1 cellular context compared by ENCODE assay signal in genomic region chr11:90222459-90223247, GRCh38.
TF ChIP-seq lines count a peak whose summit lies in the region.

Gene CHORDC1, minus strand, starts transcription at chr11:90223049. Its CDS starts 95 bp downstream, at chr11:90222954.

TF ChIP-seq in H1, 55 proteins besides CTCF, POLR2A, EP300 and RAD21 (continued from another document):
- no peak for TF ChIP-seq JUN (IDR thresholded peaks at IDR 0.05; ENCODE audit: low read depth, low read length)
- no peak for TF ChIP-seq TEAD4 (IDR thresholded peaks at IDR 0.05; ENCODE audit: low read depth, low read length)
- TF ChIP-seq KDM1A (IDR thresholded peaks at IDR 0.05; ENCODE audit: borderline replicate concordance, low read length) = 0 out of 2 replicates have a peak, but pooled peaks have one; percentile 18
- peak; percentile 90 for TF ChIP-seq TAF1 (IDR thresholded peaks at IDR 0.05; ENCODE audit: low read depth, low read length)
- no peak for TF ChIP-seq EZH2 (IDR thresholded peaks at IDR 0.05; ENCODE audit: low read depth, low read length, severe bottlenecking)
- no peak for TF ChIP-seq SP1 (IDR thresholded peaks at IDR 0.05; ENCODE audit: low read depth, low read length)
- no peak for TF ChIP-seq RFX5 (IDR thresholded peaks at IDR 0.05; ENCODE audit: borderline replicate concordance, low read depth, low read length)
- no peak for TF ChIP-seq BCL11A (IDR thresholded peaks at IDR 0.05; ENCODE audit: low read depth in 2 of 2, low read length in 2 of 2)
- TF ChIP-seq MAFK (IDR thresholded peaks at IDR 0.05; ENCODE audit: low read depth, low read length) = no peak
- TF ChIP-seq BRCA1 (IDR thresholded peaks at IDR 0.05; ENCODE audit: low read depth, low read length) = no peak
- no peak for TF ChIP-seq ATF2 (IDR thresholded peaks at IDR 0.05; ENCODE audit: low read length)
- no peak for TF ChIP-seq CHD7 (IDR thresholded peaks at IDR 0.05; ENCODE audit: insufficient replicate concordance, low read length)
- no peak for TF ChIP-seq KDM5A (IDR thresholded peaks at IDR 0.05; ENCODE audit: low read length)
- no peak; the same call in 1 of the 2 replicates for TF ChIP-seq GTF2F1 (IDR thresholded peaks at IDR 0.05; ENCODE audit: borderline replicate concordance, low read depth, low read length)
- no peak for TF ChIP-seq CBX5 (IDR thresholded peaks at IDR 0.05; ENCODE audit: low read depth, low read length)
- no peak for TF ChIP-seq USF2 (IDR thresholded peaks at IDR 0.05; ENCODE audit: low read length)
- no peak for TF ChIP-seq POU5F1 (IDR thresholded peaks at IDR 0.05; ENCODE audit: low read depth, low read length)
- peak; percentile 74 for TF ChIP-seq PHF8 (conservative IDR thresholded peaks at IDR 0.05; ENCODE audit: low read depth, low read length)
- TF ChIP-seq RXRA (IDR thresholded peaks at IDR 0.05; ENCODE audit: insufficient read depth, low read depth, low read length) = no peak
- peak; percentile 72 for TF ChIP-seq NRF1 (IDR thresholded peaks at IDR 0.05; ENCODE audit: low read depth, low read length)
- TF ChIP-seq RNF2 (IDR thresholded peaks at IDR 0.05; ENCODE audit: borderline replicate concordance, low read depth, low read length, missing control alignments, poor library complexity, severe bottlenecking) = no peak
- TF ChIP-seq EGR1 (IDR thresholded peaks at IDR 0.05; ENCODE audit: borderline replicate concordance, low read depth, low read length) = no peak
- peak; percentile 26; the same call in 1 of the 2 replicates for TF ChIP-seq E2F6 (IDR thresholded peaks at IDR 0.05)
- no peak for TF ChIP-seq YY1 (IDR thresholded peaks at IDR 0.05; ENCODE audit: low read depth, low read length)
